In the genomic region with DNA sequence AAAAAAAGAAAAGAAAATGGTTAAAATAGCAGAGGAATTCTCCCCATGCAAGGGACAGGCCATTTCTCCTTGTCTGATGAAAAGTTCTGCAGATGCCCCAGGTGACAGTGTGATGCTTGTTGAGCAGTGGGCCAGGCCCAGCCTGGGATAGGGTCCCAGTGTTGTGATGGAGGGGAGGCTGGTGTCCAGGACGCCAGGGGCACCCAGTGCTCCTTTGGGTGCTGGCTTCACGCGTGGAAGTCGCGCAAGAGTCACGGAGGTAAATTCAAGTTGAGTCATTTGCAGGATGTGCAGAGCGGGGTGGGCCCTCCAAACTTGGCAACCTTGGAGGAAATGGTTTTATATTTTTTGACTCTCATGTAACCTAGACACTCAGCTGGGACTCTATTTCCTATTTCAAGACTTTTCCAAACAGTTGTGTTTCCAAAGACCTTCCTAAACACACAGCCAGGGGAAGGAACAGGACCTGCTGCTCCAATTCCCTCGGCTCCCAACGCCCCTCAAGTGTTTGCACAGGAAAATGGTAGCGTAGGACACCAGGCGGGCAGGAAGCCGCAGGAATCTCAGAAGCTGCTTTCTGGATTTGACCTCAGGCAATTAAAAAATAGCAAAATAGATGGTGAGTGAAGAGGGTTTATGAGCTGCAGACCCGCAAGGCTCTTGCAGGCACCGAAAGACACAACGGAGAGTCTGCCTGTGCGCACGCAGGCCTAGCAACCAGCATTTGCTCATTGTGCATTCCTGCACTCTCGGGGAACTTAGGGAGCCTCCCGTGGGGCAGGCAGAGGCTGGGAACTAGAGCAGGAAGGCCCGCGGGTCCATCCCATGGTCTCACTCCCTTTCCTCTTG, we compare ENCODE assay signal across 20 cellular contexts.
"Had no signal": no experiment of that assay in that cellular context is flagged by ENCODE, and none has a peak within 500 bp of the region (broad histone marks: within the 10 kb centered on the region; RNA-seq: fewer than 3 reads in every experiment).

No MANE protein-coding gene starts in this region.

- H3K9me3 ChIP-seq: breast epithelium, neutrophil, ovary, prostate gland had no signal

- H3K27ac ChIP-seq: breast epithelium, coronary artery, neutrophil, ovary, prostate gland, tibial nerve, WERI-Rb-1 had no signal

- H3K36me3 Mint-ChIP-seq: activated naive CD8-positive, alpha-beta T cell treated with anti-CD3 and anti-CD28 coated beads, Interleukin-2, amount 10 ng/mL, durations not matched to agents 7 days and 5 days; immature natural killer cell; natural killer cell treated with Interleukin-12 subunit alpha and Interleukin-12 subunit beta and Interleukin-15 and Interleukin-18, amount 100 ng/mL, for 72 hours had no signal

- ATAC-seq: activated CD8-positive, alpha-beta T cell treated with anti-CD3 and anti-CD28 coated beads for 36 hours; natural killer cell treated with Interleukin-12 subunit alpha and Interleukin-12 subunit beta and Interleukin-15 and Interleukin-18, amount 100 ng/mL, for 72 hours; stimulated activated naive CD8-positive, alpha-beta T cell treated with anti-CD3 and anti-CD28 coated beads, Interleukin-15, amount 100 ng/mL, for 72 hours had no signal

- H3K9me3 Mint-ChIP-seq: activated CD4-positive, alpha-beta T cell treated with anti-CD3 and anti-CD28 coated beads, Interleukin-2, amount 10 ng/mL, durations not matched to agents 7 days and 5 days; activated CD8-positive, alpha-beta T cell treated with anti-CD3 and anti-CD28 coated beads for 36 hours; activated naive CD4-positive, alpha-beta T cell treated with anti-CD3 and anti-CD28 coated beads for 36 hours; activated naive CD8-positive, alpha-beta T cell treated with anti-CD3 and anti-CD28 coated beads, Interleukin-2, amount 10 ng/mL, durations not matched to agents 7 days and 5 days; activated T-helper 2 cell treated with anti-CD3 and anti-CD28 coated beads, Interferon-gamma antibody, Interleukin-2, Interleukin-4, amounts not matched to agents 10 μg/mL and 5 μg/mL and 100 μg/mL, durations not matched to agents 14 hours and 24 hours and 36 hours; natural killer cell treated with Interleukin-12 subunit alpha and Interleukin-12 subunit beta and Interleukin-15 and Interleukin-18, amount 100 ng/mL, for 72 hours; stimulated activated naive CD8-positive, alpha-beta T cell treated with anti-CD3 and anti-CD28 coated beads, Interleukin-15, amount 100 ng/mL, for 72 hours had no signal

- H3K4me3 Mint-ChIP-seq: activated CD4-positive, alpha-beta T cell treated with anti-CD3 and anti-CD28 coated beads, Interleukin-2, amount 10 ng/mL, durations not matched to agents 7 days and 5 days; activated CD8-positive, alpha-beta T cell treated with anti-CD3 and anti-CD28 coated beads for 36 hours; activated naive CD4-positive, alpha-beta T cell treated with anti-CD3 and anti-CD28 coated beads for 36 hours; activated naive CD8-positive, alpha-beta T cell treated with anti-CD3 and anti-CD28 coated beads, Interleukin-2, amount 10 ng/mL, durations not matched to agents 7 days and 5 days; immature natural killer cell; natural killer cell treated with Interleukin-12 subunit alpha and Interleukin-12 subunit beta and Interleukin-15 and Interleukin-18, amount 100 ng/mL, for 72 hours; stimulated activated naive CD8-positive, alpha-beta T cell treated with anti-CD3 and anti-CD28 coated beads, Interleukin-15, amount 100 ng/mL, for 72 hours had no signal

- H3K4me1 Mint-ChIP-seq: activated CD4-positive, alpha-beta T cell treated with anti-CD3 and anti-CD28 coated beads, Interleukin-2, amount 10 ng/mL, durations not matched to agents 7 days and 5 days; immature natural killer cell; stimulated activated naive CD8-positive, alpha-beta T cell treated with anti-CD3 and anti-CD28 coated beads, Interleukin-15, amount 100 ng/mL, for 72 hours had no signal

- H3K27ac Mint-ChIP-seq: activated CD4-positive, alpha-beta T cell treated with anti-CD3 and anti-CD28 coated beads, Interleukin-2, amount 10 ng/mL, durations not matched to agents 7 days and 5 days; activated CD8-positive, alpha-beta T cell treated with anti-CD3 and anti-CD28 coated beads for 36 hours; activated naive CD4-positive, alpha-beta T cell treated with anti-CD3 and anti-CD28 coated beads for 36 hours; activated naive CD8-positive, alpha-beta T cell treated with anti-CD3 and anti-CD28 coated beads, Interleukin-2, amount 10 ng/mL, durations not matched to agents 7 days and 5 days; activated T-helper 2 cell treated with anti-CD3 and anti-CD28 coated beads, Interferon-gamma antibody, Interleukin-2, Interleukin-4, amounts not matched to agents 10 μg/mL and 5 μg/mL and 100 μg/mL, durations not matched to agents 14 hours and 24 hours and 36 hours; immature natural killer cell; natural killer cell treated with Interleukin-12 subunit alpha and Interleukin-12 subunit beta and Interleukin-15 and Interleukin-18, amount 100 ng/mL, for 72 hours; stimulated activated naive CD8-positive, alpha-beta T cell treated with anti-CD3 and anti-CD28 coated beads, Interleukin-15, amount 100 ng/mL, for 72 hours had no signal

- H3K36me3 ChIP-seq: breast epithelium, neutrophil, ovary, prostate gland, tibial nerve, WERI-Rb-1 had no signal

- H3K4me3 ChIP-seq: breast epithelium, coronary artery, ovary, prostate gland, tibial nerve had no signal

- H3K27me3 ChIP-seq: ovary had no signal

- H3K4me1 ChIP-seq: breast epithelium, prostate gland, tibial nerve had no signal

- DNase-seq: activated CD4-positive, alpha-beta T cell treated with anti-CD3 and anti-CD28 coated beads, Interleukin-2, amount 10 ng/mL, durations not matched to agents 7 days and 5 days; activated CD4-positive, CD25-positive, alpha-beta regulatory T cell treated with anti-CD3 and anti-CD28 coated beads, Interleukin-2, amount 50 U/mL, for 72 hours; activated CD8-positive, alpha-beta T cell treated with anti-CD3 and anti-CD28 coated beads for 36 hours; activated naive CD4-positive, alpha-beta T cell treated with anti-CD3 and anti-CD28 coated beads for 36 hours; activated naive CD8-positive, alpha-beta T cell treated with anti-CD3 and anti-CD28 coated beads, Interleukin-2, amount 10 ng/mL, durations not matched to agents 7 days and 5 days; amniotic stem cell; immature natural killer cell; kidney glomerular epithelial cell; ovary; stimulated activated CD4-positive, alpha-beta T cell treated with anti-CD3 and anti-CD28 coated beads, Interleukin-1b, Interleukin-23, amount 100 ng/mL, for 48 hours; stimulated activated naive CD8-positive, alpha-beta T cell treated with anti-CD3 and anti-CD28 coated beads, Interleukin-15, amount 100 ng/mL, for 72 hours; T-helper 1 cell; WERI-Rb-1 had no signal
